Comparison of ENCODE assay signal across 2 cellular contexts in genomic region chr2:131045925-131046579, GRCh38.
TF ChIP-seq lines count a peak whose summit lies in the region.

No MANE protein-coding gene starts in this region.

TF ChIP-seq in WTC11, 78 proteins besides CTCF, POLR2A, EP300 and RAD21:
- TF ChIP-seq TEAD1 (CRISPR knock-in tag; IDR thresholded peaks at IDR 0.05) (no peak), ESRRA (CRISPR knock-in tag; IDR thresholded peaks at IDR 0.05; ENCODE audit: borderline replicate concordance) (no peak), STAT6 (CRISPR knock-in tag; conservative IDR thresholded peaks at IDR 0.05; ENCODE audit: low read depth) (no peak), ZNF138 (CRISPR knock-in tag; conservative IDR thresholded peaks at IDR 0.05) (no peak)

TF ChIP-seq in HepG2, 621 proteins besides CTCF, POLR2A, EP300 and RAD21:
- TF ChIP-seq ZNF253 (CRISPR knock-in tag; IDR thresholded peaks at IDR 0.05; ENCODE audit: borderline replicate concordance) (0 out of 2 replicates have a peak, but pooled peaks have one; percentile 16), MLX (CRISPR knock-in tag; IDR thresholded peaks at IDR 0.05) (no peak), ZNF30 (CRISPR knock-in tag; IDR thresholded peaks at IDR 0.05) (no peak), AGO1 (IDR thresholded peaks at IDR 0.05; ENCODE audit: low read depth, low read length, poor library complexity, severe bottlenecking) (peak; percentile 33), FUBP1 (CRISPR knock-in tag; IDR thresholded peaks at IDR 0.05; ENCODE audit: borderline replicate concordance) (0 out of 2 replicates have a peak, but pooled peaks have one; percentile 49), ZC3H13 (CRISPR knock-in tag; IDR thresholded peaks at IDR 0.05) (0 out of 2 replicates have a peak, but pooled peaks have one; percentile 44), SAP130 (CRISPR knock-in tag; IDR thresholded peaks at IDR 0.05; ENCODE audit: low read depth) (no peak), ZFP91 (CRISPR knock-in tag; IDR thresholded peaks at IDR 0.05; ENCODE audit: borderline replicate concordance) (0 out of 2 replicates have a peak, but pooled peaks have one; percentile 31), AGO2 (optimal IDR thresholded peaks at IDR 0.05; ENCODE audit: low read depth, low read length) (peak; percentile 97)
